ENCODE assay signal across 29 cellular contexts in the genomic region with DNA sequence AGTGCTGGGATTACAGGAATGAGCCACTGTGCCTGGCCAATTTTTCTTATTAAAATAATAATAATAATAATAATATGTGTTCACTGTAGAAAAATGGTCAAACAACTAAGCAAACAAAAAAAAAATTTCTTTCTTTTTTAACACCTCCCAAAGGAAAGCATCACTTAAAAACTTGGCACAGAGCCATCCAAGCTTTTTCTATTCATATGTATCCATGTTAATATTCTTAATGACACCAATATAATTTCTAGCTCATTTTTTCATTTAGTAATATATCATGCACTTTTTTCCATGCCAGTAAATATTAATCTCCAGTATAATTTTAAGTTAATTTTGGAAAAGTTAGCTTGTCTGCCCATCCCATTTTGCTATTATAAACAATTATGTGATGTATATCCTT.
DNase-seq lines count a peak whose midpoint lies in the region; ATAC-seq, FAIRE-seq and TF ChIP-seq lines count a peak whose summit lies in the region.
"Had no signal": no experiment of that assay in that cellular context is flagged by ENCODE, and none has a peak within 500 bp of the region (broad histone marks: within the 10 kb centered on the region; RNA-seq: fewer than 3 reads in every experiment).

No MANE protein-coding gene starts in this region.

- H3K27me3 ChIP-seq in K562 (ENCODE audit: control insufficient read depth in 2 of 2, insufficient read depth in 2 of 2, low read length in 2 of 2), result no peaks in the 10 kb centered on the region
- H3K27me3 ChIP-seq: BE2C; BLaER1; BLaER1 treated with 17β-estradiol and CSF1 and Interleukin-3, amounts not matched to agents 10 nM and 100 nM had no signal

- H4K20me1 ChIP-seq in K562 (replicated peaks; ENCODE audit: control insufficient read depth, insufficient read depth, low read length), result no peaks in the 10 kb centered on the region
- H4K20me1 ChIP-seq: BLaER1; BLaER1 treated with 17β-estradiol and CSF1 and Interleukin-3, amounts not matched to agents 10 nM and 100 nM had no signal

- CTCF ChIA-PET in K562 (lab: Yijun Ruan, JAX; ENCODE audit: low intra/inter-chr PET ratio), result no interaction called here

- POLR2A ChIA-PET in K562 (lab: Yijun Ruan, JAX), result interaction anchor here (0.7 kb wide), 1 partner anchor 8 kb away, joined by 3 read pairs; no protein-coding TSS in a partner anchor

- no peak for ATAC-seq in K562
- no peak for ATAC-seq in HG02885 (IDR thresholded peaks at IDR 0.05; ENCODE audit: poor library complexity, unreplicated experiment)
- ATAC-seq: A549; CD8-positive, alpha-beta T cell had no signal

- H3K4me1 ChIP-seq in K562 (replicated peaks in 1 of 2; ENCODE audit: control insufficient read depth in 2 of 2, insufficient read depth in 2 of 2, low read length in 2 of 2), result no peaks in the 10 kb centered on the region
- H3K4me1 ChIP-seq: BE2C, Caco-2 had no signal

- H3K79me2 ChIP-seq in K562 (ENCODE audit: control insufficient read depth, insufficient read depth, low read length), result no peaks in the 10 kb centered on the region

- no peak for TF ChIP-seq CTCF in K562 (IDR thresholded peaks at IDR 0.05 in 2 of 3, conservative IDR thresholded peaks at IDR 0.05 in 1 of 3; ENCODE audit: insufficient read depth in 2 of 3, low read depth in 1 of 3, low read length in 3 of 3)

- H3K9me1 ChIP-seq in K562 (ENCODE audit: control insufficient read depth, insufficient read depth, low read length), result no peaks in the 10 kb centered on the region

- H3K4me3 ChIP-seq in K562, result no peak overlapping the region
- H3K4me3 ChIP-seq: A549; BLaER1; BLaER1 treated with 17β-estradiol and CSF1 and Interleukin-3, amounts not matched to agents 10 nM and 100 nM had no signal

- H3K9me3 ChIP-seq in K562 (replicated peaks; ENCODE audit: control insufficient read depth, insufficient read depth, low read depth, low read length), result no peaks in the 10 kb centered on the region
- H3K9me3 ChIP-seq: A549; BE2C; BLaER1; BLaER1 treated with 17β-estradiol and CSF1 and Interleukin-3, amounts not matched to agents 10 nM and 100 nM; Caco-2 had no signal

- TF ChIP-seq EP300 in K562 (IDR thresholded peaks at IDR 0.05; ENCODE audit: low read length), result no peak

- no peak overlapping the region for H3K9ac ChIP-seq in K562 (ENCODE audit: insufficient read depth in 1 of 2, low read depth in 2 of 2, low read length in 2 of 2)
- H3K9ac ChIP-seq: BLaER1; BLaER1 treated with 17β-estradiol and CSF1 and Interleukin-3, amounts not matched to agents 10 nM and 100 nM had no signal

- in situ Hi-C loops in K562 (cut with MboI), result no loop called here

- no peak for TF ChIP-seq RAD21 in K562 (CRISPR knock-in tag; conservative IDR thresholded peaks at IDR 0.05 in 1 of 2, IDR thresholded peaks at IDR 0.05 in 1 of 2)

- peaks cover 12% of the 10 kb centered on the region; the same call in 2 of the 3 replicates for H3K36me3 ChIP-seq in K562 (ENCODE audit: control insufficient read depth, insufficient read depth, low read length)
- H3K36me3 ChIP-seq: BE2C had no signal

- no peak for FAIRE-seq in K562 (lab: Jason Lieb, UNC)
- FAIRE-seq: A204.1, A549, D721Med had no signal

- no peak for TF ChIP-seq POLR2A in K562 (conservative IDR thresholded peaks at IDR 0.05)

- DNase-seq in K562 (ENCODE audit: extremely low read depth in 1 of 4, low spot score in 3 of 4), result no peak
- DNase-seq: 8988T; ACHN; AML-193; BE2C; C1 segment of cervical spinal cord; Caco-2; Calu3; CD4-positive, alpha-beta memory T cell; CD4-positive, alpha-beta T cell; CD4-positive, CD25-positive, alpha-beta regulatory T cell; CD8-positive, alpha-beta memory T cell; CD8-positive, alpha-beta T cell; COR-L47; DMS 273 treated with DMSO at 0.1 percent for 48 hours; DMS153; DMS53; DMS79; DMS79 treated with DMSO at 0.1 percent for 48 hours; DND-41; EL had no signal

- H3K4me2 ChIP-seq in K562 (ENCODE audit: insufficient read depth, low read length), result no peak overlapping the region
- H3K4me2 ChIP-seq: A549; BLaER1; BLaER1 treated with 17β-estradiol and CSF1 and Interleukin-3, amounts not matched to agents 10 nM and 100 nM had no signal

- H3K27ac ChIP-seq in K562 (ENCODE audit: extremely low read depth, low read depth, low read length), result no peak overlapping the region
- H3K27ac ChIP-seq: 22Rv1; A549; BLaER1; BLaER1 treated with 17β-estradiol and CSF1 and Interleukin-3, amounts not matched to agents 10 nM and 100 nM; C4-2B had no signal

- intact Hi-C loops in K562 (cut with micrococcal nuclease), result no loop called here

- no peak overlapping the region for H2AFZ ChIP-seq in K562 (ENCODE audit: low read depth, low read length)

- BruUV-seq in K562 (replicated peaks; lab: Mats Ljungman, UMichigan), result no TSS peak

TF ChIP-seq in K562, 482 proteins besides CTCF, POLR2A, EP300 and RAD21:
- TF ChIP-seq HNRNPK (IDR thresholded peaks at IDR 0.05; ENCODE audit: low read depth, low read length, poor library complexity, severe bottlenecking) (no peak), MYNN (IDR thresholded peaks at IDR 0.05) (no peak), MYNN (CRISPR knock-in tag; IDR thresholded peaks at IDR 0.05) (no peak), FOXM1 (IDR thresholded peaks at IDR 0.05; ENCODE audit: low read depth) (no peak), FOXM1 (CRISPR knock-in tag; IDR thresholded peaks at IDR 0.05; ENCODE audit: low read depth) (no peak), ASH1L (IDR thresholded peaks at IDR 0.05; ENCODE audit: borderline replicate concordance, low read depth, partially characterized antibody) (no peak), ZFX (CRISPR knock-in tag; IDR thresholded peaks at IDR 0.05) (no peak), SIRT6 (IDR thresholded peaks at IDR 0.05; ENCODE audit: low read depth, low read length) (no peak), NFIX (CRISPR knock-in tag; IDR thresholded peaks at IDR 0.05; ENCODE audit: low read depth) (peak; percentile 63), NFIC (IDR thresholded peaks at IDR 0.05) (peak; percentile 85)
- TF ChIP-seq, protein P1, sequence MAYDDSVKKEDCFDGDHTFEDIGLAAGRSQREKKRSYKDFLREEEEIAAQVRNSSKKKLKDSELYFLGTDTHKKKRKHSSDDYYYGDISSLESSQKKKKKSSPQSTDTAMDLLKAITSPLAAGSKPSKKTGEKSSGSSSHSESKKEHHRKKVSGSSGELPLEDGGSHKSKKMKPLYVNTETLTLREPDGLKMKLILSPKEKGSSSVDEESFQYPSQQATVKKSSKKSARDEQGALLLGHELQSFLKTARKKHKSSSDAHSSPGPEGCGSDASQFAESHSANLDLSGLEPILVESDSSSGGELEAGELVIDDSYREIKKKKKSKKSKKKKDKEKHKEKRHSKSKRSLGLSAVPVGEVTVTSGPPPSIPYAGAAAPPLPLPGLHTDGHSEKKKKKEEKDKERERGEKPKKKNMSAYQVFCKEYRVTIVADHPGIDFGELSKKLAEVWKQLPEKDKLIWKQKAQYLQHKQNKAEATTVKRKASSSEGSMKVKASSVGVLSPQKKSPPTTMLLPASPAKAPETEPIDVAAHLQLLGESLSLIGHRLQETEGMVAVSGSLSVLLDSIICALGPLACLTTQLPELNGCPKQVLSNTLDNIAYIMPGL (CRISPR knock-in tag; IDR thresholded peaks at IDR 0.05), result no peak
- TF ChIP-seq, protein P2, sequence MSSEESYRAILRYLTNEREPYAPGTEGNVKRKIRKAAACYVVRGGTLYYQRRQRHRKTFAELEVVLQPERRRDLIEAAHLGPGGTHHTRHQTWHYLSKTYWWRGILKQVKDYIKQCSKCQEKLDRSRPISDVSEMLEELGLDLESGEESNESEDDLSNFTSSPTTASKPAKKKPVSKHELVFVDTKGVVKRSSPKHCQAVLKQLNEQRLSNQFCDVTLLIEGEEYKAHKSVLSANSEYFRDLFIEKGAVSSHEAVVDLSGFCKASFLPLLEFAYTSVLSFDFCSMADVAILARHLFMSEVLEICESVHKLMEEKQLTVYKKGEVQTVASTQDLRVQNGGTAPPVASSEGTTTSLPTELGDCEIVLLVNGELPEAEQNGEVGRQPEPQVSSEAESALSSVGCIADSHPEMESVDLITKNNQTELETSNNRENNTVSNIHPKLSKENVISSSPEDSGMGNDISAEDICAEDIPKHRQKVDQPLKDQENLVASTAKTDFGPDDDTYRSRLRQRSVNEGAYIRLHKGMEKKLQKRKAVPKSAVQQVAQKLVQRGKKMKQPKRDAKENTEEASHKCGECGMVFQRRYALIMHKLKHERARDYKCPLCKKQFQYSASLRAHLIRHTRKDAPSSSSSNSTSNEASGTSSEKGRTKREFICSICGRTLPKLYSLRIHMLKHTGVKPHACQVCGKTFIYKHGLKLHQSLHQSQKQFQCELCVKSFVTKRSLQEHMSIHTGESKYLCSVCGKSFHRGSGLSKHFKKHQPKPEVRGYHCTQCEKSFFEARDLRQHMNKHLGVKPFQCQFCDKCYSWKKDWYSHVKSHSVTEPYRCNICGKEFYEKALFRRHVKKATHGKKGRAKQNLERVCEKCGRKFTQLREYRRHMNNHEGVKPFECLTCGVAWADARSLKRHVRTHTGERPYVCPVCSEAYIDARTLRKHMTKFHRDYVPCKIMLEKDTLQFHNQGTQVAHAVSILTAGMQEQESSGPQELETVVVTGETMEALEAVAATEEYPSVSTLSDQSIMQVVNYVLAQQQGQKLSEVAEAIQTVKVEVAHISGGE (CRISPR knock-in tag; IDR thresholded peaks at IDR 0.05), result no peak
- TF ChIP-seq, protein P3, sequence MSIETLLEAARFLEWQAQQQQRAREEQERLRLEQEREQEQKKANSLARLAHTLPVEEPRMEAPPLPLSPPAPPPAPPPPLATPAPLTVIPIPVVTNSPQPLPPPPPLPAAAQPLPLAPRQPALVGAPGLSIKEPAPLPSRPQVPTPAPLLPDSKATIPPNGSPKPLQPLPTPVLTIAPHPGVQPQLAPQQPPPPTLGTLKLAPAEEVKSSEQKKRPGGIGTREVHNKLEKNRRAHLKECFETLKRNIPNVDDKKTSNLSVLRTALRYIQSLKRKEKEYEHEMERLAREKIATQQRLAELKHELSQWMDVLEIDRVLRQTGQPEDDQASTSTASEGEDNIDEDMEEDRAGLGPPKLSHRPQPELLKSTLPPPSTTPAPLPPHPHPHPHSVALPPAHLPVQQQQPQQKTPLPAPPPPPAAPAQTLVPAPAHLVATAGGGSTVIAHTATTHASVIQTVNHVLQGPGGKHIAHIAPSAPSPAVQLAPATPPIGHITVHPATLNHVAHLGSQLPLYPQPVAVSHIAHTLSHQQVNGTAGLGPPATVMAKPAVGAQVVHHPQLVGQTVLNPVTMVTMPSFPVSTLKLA (conservative IDR thresholded peaks at IDR 0.05), result no peak
